In genomic region chr7:144821069-144821468, GRCh38 we compare ENCODE assay signal across 10 cellular contexts. TPM values are rescaled to one million over a fixed set of nuclear protein-coding genes. Genes with fewer than 3 reads are reported as not detected.
DNase-seq lines count a peak whose midpoint lies in the region; ATAC-seq, FAIRE-seq and TF ChIP-seq lines count a peak whose summit lies in the region.
"Had no signal": no experiment of that assay in that cellular context is flagged by ENCODE, and none has a peak within 500 bp of the region (broad histone marks: within the 10 kb centered on the region; RNA-seq: fewer than 3 reads in every experiment).

No MANE protein-coding gene starts in this region.

- 0 out of 2 replicates have a peak, but pooled peaks cover 1% of the 10 kb centered on the region for H3F3A ChIP-seq in GM23248 (ENCODE audit: insufficient read depth)

- H4K20me1 ChIP-seq in GM23248 (ENCODE audit: insufficient read depth) = no peaks in the 10 kb centered on the region

- 69% methylated on average over 4 of the region's 4 CpGs for WGBS in GM23248 (ENCODE audit: low coverage in 1 of 2, low lambda C conversion rate in 2 of 2, missing lambda C conversion rate in 2 of 2), 2 experiments

- H3K27me3 ChIP-seq in uterus (no peaks in the 10 kb centered on the region), GM23248 (replicated peaks; ENCODE audit: insufficient read depth) (no peaks in the 10 kb centered on the region)

- no peak for TF ChIP-seq POLR2A in GM12891 (IDR thresholded peaks at IDR 0.05; ENCODE audit: low read depth, low read length)
- no peak for TF ChIP-seq POLR2A in uterus (IDR thresholded peaks at IDR 0.05)

- H2AFZ ChIP-seq in GM23248 = no peak overlapping the region

- H3K4me3 ChIP-seq in uterus (no peak overlapping the region), GM23248 (no peak overlapping the region)
- H3K4me3 ChIP-seq: mucosa of descending colon had no signal

- peak overlapping the region; percentile 84 for H3K27ac Mint-ChIP-seq in T-helper 1 cell treated with Interleukin-12 subunit alpha and Interleukin-12 subunit beta and Interleukin-4 antibody, amounts not matched to agents 30 μg/mL and 1 μg/mL, for 36 hours

- ATAC-seq in GM19438 (IDR thresholded peaks at IDR 0.05; ENCODE audit: low read depth, unreplicated experiment) = peak; percentile 45
- peak; percentile 46 for ATAC-seq in HG03108 (IDR thresholded peaks at IDR 0.05; ENCODE audit: unreplicated experiment)

- intact Hi-C loops in uterus (cut with DNase I; ENCODE audit: low total_unique reads) = no loop called here

- no peak overlapping the region for H3K9ac ChIP-seq in GM23248

- H3K4me3 Mint-ChIP-seq in T-helper 1 cell treated with Interleukin-12 subunit alpha and Interleukin-12 subunit beta and Interleukin-4 antibody, amounts not matched to agents 30 μg/mL and 1 μg/mL, for 36 hours = peak overlapping the region; percentile 33

- in situ Hi-C loops in GM23248 (cut with MboI) = no loop called here

- DNase-seq in GM12891 (ENCODE audit: insufficient read length, low spot score) = no peak
- DNase-seq in NCI-H1092 (lab: John Stamatoyannopoulos, UW) = no peak
- no peak for DNase-seq in NCI-H748 (lab: John Stamatoyannopoulos, UW; ENCODE audit: unreplicated experiment)
- DNase-seq in uterus = no peak
- DNase-seq in GM23248 = no peak
- DNase-seq: mucosa of descending colon had no signal

- peaks cover 13% of the 10 kb centered on the region for H3K36me3 Mint-ChIP-seq in T-helper 1 cell treated with Interleukin-12 subunit alpha and Interleukin-12 subunit beta and Interleukin-4 antibody, amounts not matched to agents 30 μg/mL and 1 μg/mL, for 36 hours (ENCODE audit: low read depth)

- FAIRE-seq in GM12891 (lab: Jason Lieb, UNC) = peak; percentile 83
- FAIRE-seq: endothelial cell of umbilical vein had no signal

- H3K36me3 ChIP-seq in uterus (no peaks in the 10 kb centered on the region), GM23248 (ENCODE audit: low read depth) (no peaks in the 10 kb centered on the region)

- no peaks in the 10 kb centered on the region for H3K9me3 Mint-ChIP-seq in T-helper 1 cell treated with Interleukin-12 subunit alpha and Interleukin-12 subunit beta and Interleukin-4 antibody, amounts not matched to agents 30 μg/mL and 1 μg/mL, for 36 hours

- H3K9me3 ChIP-seq in uterus (no peaks in the 10 kb centered on the region), GM23248 (ENCODE audit: low read depth) (no peaks in the 10 kb centered on the region)
- H3K9me3 ChIP-seq: mucosa of descending colon had no signal

- H3K4me1 Mint-ChIP-seq in T-helper 1 cell treated with Interleukin-12 subunit alpha and Interleukin-12 subunit beta and Interleukin-4 antibody, amounts not matched to agents 30 μg/mL and 1 μg/mL, for 36 hours (ENCODE audit: low read depth) = peaks cover 56% of the 10 kb centered on the region

- no peaks in the 10 kb centered on the region for H3K9me2 ChIP-seq in GM23248 (ENCODE audit: insufficient read depth)

- no peaks in the 10 kb centered on the region for H3K27me3 Mint-ChIP-seq in T-helper 1 cell treated with Interleukin-12 subunit alpha and Interleukin-12 subunit beta and Interleukin-4 antibody, amounts not matched to agents 30 μg/mL and 1 μg/mL, for 36 hours (ENCODE audit: low read depth)

- H3K79me2 ChIP-seq in GM23248 (ENCODE audit: insufficient read depth) = no peaks in the 10 kb centered on the region

- H3K4me1 ChIP-seq in uterus (no peaks in the 10 kb centered on the region), GM23248 (ENCODE audit: insufficient read depth) (peaks cover 11% of the 10 kb centered on the region)

- H3K4me2 ChIP-seq in GM23248 (ENCODE audit: unreplicated experiment) = no peak overlapping the region

- TF ChIP-seq CTCF in uterus (IDR thresholded peaks at IDR 0.05) = no peak

- H3K27ac ChIP-seq in uterus (no peak overlapping the region), GM23248 (no peak overlapping the region)

TF ChIP-seq in GM12891, 5 proteins besides CTCF, POLR2A, EP300 and RAD21:
- TF ChIP-seq POU2F2 (IDR thresholded peaks at IDR 0.05; ENCODE audit: low read depth, low read length) (no peak), PAX5 (IDR thresholded peaks at IDR 0.05; ENCODE audit: insufficient read depth, low read length, severe bottlenecking) (no peak), POLR2AphosphoS5 (IDR thresholded peaks at IDR 0.05; ENCODE audit: low read depth, low read length) (no peak), SPI1 (IDR thresholded peaks at IDR 0.05; ENCODE audit: low read depth, low read length) (no peak), TAF1 (IDR thresholded peaks at IDR 0.05; ENCODE audit: low read depth, low read length) (no peak)

RNA-seq across cellular contexts. Expression of gene TPK1, which starts 14.8 kb away (rescaled TPM):
- 7.8 TPM for polyA plus RNA-seq in GM12891 (2012; ENCODE audit: low read depth, missing spikeins)
- 100 to 1,000 TPM in 1 of 4 donors, 1 to 10 TPM in 2, under 1 TPM in 1; 0.59 to 178 (median 8.8) TPM for total RNA-seq in uterus
- total RNA-seq in GM23248 (2014; rRNA removed; shearing (Covaris generic)) = 0.13 and 3.7 TPM in 2 replicates
- polyA plus RNA-seq in GM23248 (2016; fragmentation: Nextera tagmentation; extraction: Ambion mirVana) = 2.9 and 3.5 TPM in 2 replicates
